ENCODE assay signal across 12 cellular contexts in genomic region chrX:66013195-66013816, GRCh38.
DNase-seq lines count a peak whose midpoint lies in the region; ATAC-seq lines count a peak whose summit lies in the region.
"Had no signal": no experiment of that assay in that cellular context is flagged by ENCODE, and none has a peak within 500 bp of the region (broad histone marks: within the 10 kb centered on the region; RNA-seq: fewer than 3 reads in every experiment).

No MANE protein-coding gene starts in this region.

- H3K27ac ChIP-seq in BLaER1 treated with 17β-estradiol and CSF1 and Interleukin-3, amounts not matched to agents 10 nM and 100 nM = peak overlapping the region; percentile 93 to 99 (median 98)

- no peaks in the 10 kb centered on the region for H4K20me1 ChIP-seq in BLaER1 treated with 17β-estradiol and CSF1 and Interleukin-3, amounts not matched to agents 10 nM and 100 nM

- peak overlapping the region in 3 of 10 experiments; percentile 10 to 32 (median 27); a peak in 4 of 20 replicates for H3K4me3 ChIP-seq in BLaER1 treated with 17β-estradiol and CSF1 and Interleukin-3, amounts not matched to agents 10 nM and 100 nM

- H3K9ac ChIP-seq in BLaER1 treated with 17β-estradiol and CSF1 and Interleukin-3, amounts not matched to agents 10 nM and 100 nM = peak overlapping the region; percentile 82 to 96 (median 88); a peak in 21 of 22 replicates

- peaks cover 0 to 23% (median 17%) of the 10 kb centered on the region in 11 experiments; a peak in 13 of 22 replicates for H3K36me3 ChIP-seq in BLaER1 treated with 17β-estradiol and CSF1 and Interleukin-3, amounts not matched to agents 10 nM and 100 nM

- H3K27me3 ChIP-seq in BLaER1 treated with 17β-estradiol and CSF1 and Interleukin-3, amounts not matched to agents 10 nM and 100 nM = peaks cover 0 to 19% (median 0%) of the 10 kb centered on the region in 11 experiments; a peak in 4 of 22 replicates

- peak; percentile 28 for ATAC-seq in GM19452 (IDR thresholded peaks at IDR 0.05; ENCODE audit: unreplicated experiment)

- CTCF ChIA-PET in activated naive CD4-positive, alpha-beta T cell treated with anti-CD3 and anti-CD28 coated beads, Interleukin-2, amount 10 ng/mL, durations not matched to agents 7 days and 5 days (lab: Charles Lee) = no interaction called here

- peaks cover 0 to 45% (median 5%) of the 10 kb centered on the region in 11 experiments; a peak in 12 of 22 replicates for H3K9me3 ChIP-seq in BLaER1 treated with 17β-estradiol and CSF1 and Interleukin-3, amounts not matched to agents 10 nM and 100 nM (replicated peaks in 1 of 11)

- peak overlapping the region; percentile 77 to 97 (median 85) for H3K4me2 ChIP-seq in BLaER1 treated with 17β-estradiol and CSF1 and Interleukin-3, amounts not matched to agents 10 nM and 100 nM

- no peak overlapping the region for H3K27ac Mint-ChIP-seq in activated naive CD4-positive, alpha-beta T cell treated with anti-CD3 and anti-CD28 coated beads, Interleukin-2, amount 10 ng/mL, durations not matched to agents 7 days and 5 days

- peaks cover 65 to 99% (median 84%) of the 10 kb centered on the region in 10 experiments for H3K4me1 ChIP-seq in BLaER1 treated with 17β-estradiol and CSF1 and Interleukin-3, amounts not matched to agents 10 nM and 100 nM

- peaks cover 76% of the 10 kb centered on the region for H3K4me1 Mint-ChIP-seq in activated naive CD4-positive, alpha-beta T cell treated with anti-CD3 and anti-CD28 coated beads, Interleukin-2, amount 10 ng/mL, durations not matched to agents 7 days and 5 days

- H3K27me3 Mint-ChIP-seq in activated naive CD4-positive, alpha-beta T cell treated with anti-CD3 and anti-CD28 coated beads, Interleukin-2, amount 10 ng/mL, durations not matched to agents 7 days and 5 days = no peaks in the 10 kb centered on the region
- H3K27me3 Mint-ChIP-seq: activated CD4-positive, alpha-beta T cell treated with anti-CD3 and anti-CD28 coated beads, Interleukin-2, amount 10 ng/mL, durations not matched to agents 7 days and 5 days had no signal

- no peak overlapping the region for H3K4me3 Mint-ChIP-seq in activated naive CD4-positive, alpha-beta T cell treated with anti-CD3 and anti-CD28 coated beads, Interleukin-2, amount 10 ng/mL, durations not matched to agents 7 days and 5 days
- H3K4me3 Mint-ChIP-seq: activated CD4-positive, alpha-beta T cell treated with anti-CD3 and anti-CD28 coated beads, Interleukin-2, amount 10 ng/mL, durations not matched to agents 7 days and 5 days had no signal

- peaks cover 4% of the 10 kb centered on the region for H3K9me3 Mint-ChIP-seq in activated naive CD4-positive, alpha-beta T cell treated with anti-CD3 and anti-CD28 coated beads, Interleukin-2, amount 10 ng/mL, durations not matched to agents 7 days and 5 days

- H3K36me3 Mint-ChIP-seq in activated naive CD4-positive, alpha-beta T cell treated with anti-CD3 and anti-CD28 coated beads, Interleukin-2, amount 10 ng/mL, durations not matched to agents 7 days and 5 days = peaks cover 13% of the 10 kb centered on the region

- DNase-seq in MV-4-11 (lab: John Stamatoyannopoulos, UW) (peak; percentile 95), germinal center (ENCODE audit: low spot score) (peak; percentile 11), RPMI8226 (no peak), NCI-H2107 (lab: John Stamatoyannopoulos, UW) (no peak), nucleus accumbens (lab: John Stamatoyannopoulos, UW) (no peak)
- no peak for DNase-seq in activated naive CD4-positive, alpha-beta T cell treated with anti-CD3 and anti-CD28 coated beads, Interleukin-2, amount 10 ng/mL, durations not matched to agents 7 days and 5 days
- DNase-seq: activated CD4-positive, alpha-beta T cell treated with anti-CD3 and anti-CD28 coated beads, Interleukin-2, amount 10 ng/mL, durations not matched to agents 7 days and 5 days; left cardiac atrium; NCI-H82; right cardiac atrium had no signal

Comparison
In these comparisons a context has a peak if more than half of its experiments do, and no peak if none do; other contexts are left out.
1. DNase-seq: peak in MV-4-11 (single experiment) and germinal center (single experiment); none in RPMI8226 (single experiment), NCI-H2107 (single experiment), nucleus accumbens (0 of 56) and activated naive CD4-positive, alpha-beta T cell treated with anti-CD3 and anti-CD28 coated beads, Interleukin-2, amount 10 ng/mL, durations not matched to agents 7 days and 5 days (single experiment).